Comparison of ENCODE assay signal across 8 cellular contexts in genomic region chr17:40122944-40123810, GRCh38. TPM values are rescaled to one million over a fixed set of nuclear protein-coding genes. Genes with fewer than 3 reads are reported as not detected.
DNase-seq lines count a peak whose midpoint lies in the region; ATAC-seq and TF ChIP-seq lines count a peak whose summit lies in the region.

No MANE protein-coding gene starts in this region.

- no peaks in the 10 kb centered on the region for H3K27me3 Mint-ChIP-seq in activated naive CD4-positive, alpha-beta T cell treated with anti-CD3 and anti-CD28 coated beads, Interleukin-2, amount 50 U/mL, for 24 hours

- no peaks in the 10 kb centered on the region for H3K9me3 Mint-ChIP-seq in activated naive CD4-positive, alpha-beta T cell treated with anti-CD3 and anti-CD28 coated beads, Interleukin-2, amount 50 U/mL, for 24 hours

- peak overlapping the region; percentile 94 for H3K27ac Mint-ChIP-seq in activated naive CD4-positive, alpha-beta T cell treated with anti-CD3 and anti-CD28 coated beads, Interleukin-2, amount 50 U/mL, for 24 hours

- H3K4me3 ChIP-seq in osteoblast (ENCODE audit: insufficient read depth, low read length) = peak overlapping the region; percentile 100

- peak overlapping the region; percentile 76 for H3K27ac ChIP-seq in osteoblast (ENCODE audit: low read depth, low read length)

- peaks cover 8% of the 10 kb centered on the region for H3K36me3 Mint-ChIP-seq in activated naive CD4-positive, alpha-beta T cell treated with anti-CD3 and anti-CD28 coated beads, Interleukin-2, amount 50 U/mL, for 24 hours

- peak overlapping the region; percentile 99 for H3K4me2 ChIP-seq in osteoblast (ENCODE audit: insufficient read depth, low read length)

- no peaks in the 10 kb centered on the region for H3K27me3 ChIP-seq in osteoblast (ENCODE audit: insufficient read depth, low read length)

- H3K9me3 ChIP-seq in osteoblast (ENCODE audit: low read depth, low read length) = no peaks in the 10 kb centered on the region

- peak; percentile 34 for ATAC-seq in HG03439 (IDR thresholded peaks at IDR 0.05; ENCODE audit: unreplicated experiment)

- H2AFZ ChIP-seq in osteoblast (ENCODE audit: low read length) = no peak overlapping the region

- H3K4me3 Mint-ChIP-seq in activated naive CD4-positive, alpha-beta T cell treated with anti-CD3 and anti-CD28 coated beads, Interleukin-2, amount 50 U/mL, for 24 hours = peak overlapping the region; percentile 98

- H4K20me1 ChIP-seq in osteoblast (ENCODE audit: insufficient read depth, low read length) = peaks cover 39% of the 10 kb centered on the region

- H3K36me3 ChIP-seq in osteoblast (ENCODE audit: insufficient read depth, low read length) = peaks cover 26% of the 10 kb centered on the region

- DNase-seq in SHP77 (lab: John Stamatoyannopoulos, UW) (peak; percentile 46 to 48), SHP77 treated with DMSO at 0.1 percent for 48 hours (lab: John Stamatoyannopoulos, UW) (no peak), OCI-M1 (lab: John Stamatoyannopoulos, UW) (peak; percentile 80), germinal center (ENCODE audit: low spot score) (peak; percentile 51), osteoblast (ENCODE audit: insufficient read length, low spot score, missing footprints) (peak; percentile 92), 8988T (no peak)

- peaks cover 23% of the 10 kb centered on the region for H3K4me1 ChIP-seq in osteoblast (ENCODE audit: insufficient read depth, low read length)

- H3K79me2 ChIP-seq in osteoblast (ENCODE audit: insufficient read depth, low read length) = peaks cover 72% of the 10 kb centered on the region

- no peak for TF ChIP-seq CTCF in osteoblast (IDR thresholded peaks at IDR 0.05; ENCODE audit: extremely low read depth, low read depth, low read length)

- peaks cover 46% of the 10 kb centered on the region for H3K4me1 Mint-ChIP-seq in activated naive CD4-positive, alpha-beta T cell treated with anti-CD3 and anti-CD28 coated beads, Interleukin-2, amount 50 U/mL, for 24 hours

RNA-seq across cellular contexts. Expression of gene MSL1, which starts 1.4 kb away (rescaled TPM):
- total RNA-seq in osteoblast = 53.3 and 60.1 TPM in 2 replicates

RNA-seq across cellular contexts. Expression of gene CASC3, which starts 17.2 kb away (rescaled TPM):
- total RNA-seq in osteoblast = 40.7 and 45.2 TPM in 2 replicates

RNA-seq across cellular contexts. Expression of gene NR1D1, which starts 22.8 kb away (rescaled TPM):
- 5.1 and 7.1 TPM in 2 replicates for total RNA-seq in osteoblast

RNA-seq across cellular contexts. Expression of gene RAPGEFL1, which starts 54.1 kb away (rescaled TPM):
- 1.4 and 2.1 TPM in 2 replicates for total RNA-seq in osteoblast

Comparison
In these comparisons a context has a peak if more than half of its experiments do, and no peak if none do; other contexts are left out.
1. DNase-seq: peak in SHP77 (2 of 2), OCI-M1 (single experiment), germinal center (single experiment) and osteoblast (single experiment); none in SHP77 treated with DMSO at 0.1 percent for 48 hours (single experiment) and 8988T (single experiment).